In the genomic region with DNA sequence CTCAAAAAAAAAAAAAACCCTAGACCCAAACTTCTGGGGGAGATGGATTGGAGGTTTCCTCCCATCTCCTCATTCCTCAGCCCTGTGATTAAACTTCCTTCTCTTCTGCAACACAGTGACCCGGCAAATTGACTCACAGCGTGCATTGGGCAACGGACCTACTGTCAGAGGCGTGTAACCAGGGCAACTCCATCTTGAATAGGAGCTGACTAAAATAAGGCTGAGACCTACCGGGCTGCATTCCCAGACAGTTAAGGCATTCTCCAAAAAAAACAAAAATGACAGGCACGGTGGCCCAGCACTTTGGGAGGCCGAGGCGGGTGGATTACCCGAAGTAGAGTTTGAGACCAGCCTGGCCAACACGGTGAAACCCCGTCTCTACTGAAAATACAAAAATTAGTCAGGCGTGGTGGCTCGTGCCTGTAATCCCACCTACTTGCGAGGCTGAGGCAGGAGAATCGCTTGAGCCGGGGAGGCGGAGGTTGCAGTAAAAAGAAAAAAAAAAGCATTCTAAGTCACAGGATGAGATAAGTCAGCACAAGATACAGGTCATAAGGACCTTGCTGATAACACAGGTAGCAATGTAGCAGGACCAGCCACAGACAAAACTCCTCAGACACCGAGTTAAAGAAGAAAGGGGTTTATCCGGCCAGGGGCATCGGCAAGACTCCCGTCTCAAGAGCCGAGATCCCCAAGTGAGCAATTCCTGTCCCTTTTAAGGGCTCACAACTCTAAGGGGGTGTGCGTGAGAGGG, we compare ENCODE assay signal across 14 cellular contexts. TPM values are rescaled to one million over a fixed set of nuclear protein-coding genes. Genes with fewer than 3 reads are reported as not detected.
DNase-seq lines count a peak whose midpoint lies in the region; ATAC-seq, FAIRE-seq and TF ChIP-seq lines count a peak whose summit lies in the region.
"Had no signal": no experiment of that assay in that cellular context is flagged by ENCODE, and none has a peak within 500 bp of the region (broad histone marks: within the 10 kb centered on the region; RNA-seq: fewer than 3 reads in every experiment).

No MANE protein-coding gene starts in this region.

- no peaks in the 10 kb centered on the region for H3K9me3 ChIP-seq in K562 (replicated peaks; ENCODE audit: control insufficient read depth, insufficient read depth, low read depth, low read length)
- H3K9me3 ChIP-seq in naive thymus-derived CD4-positive, alpha-beta T cell (ENCODE audit: control insufficient read depth in 2 of 3, low read length in 3 of 3) = no peaks in the 10 kb centered on the region

- H3K4me3 Mint-ChIP-seq in naive thymus-derived CD4-positive, alpha-beta T cell = no peak overlapping the region
- H3K4me3 Mint-ChIP-seq: CD4-positive, alpha-beta memory T cell; stimulated activated naive CD8-positive, alpha-beta T cell treated with anti-CD3 and anti-CD28 coated beads, Interleukin-15, Interleukin-2, amounts not matched to agents 100 ng/mL and 50 ng/mL, for 24 hours; T-cell had no signal

- H3K27me3 Mint-ChIP-seq in naive thymus-derived CD4-positive, alpha-beta T cell = peaks cover under 1 to 7% (median 4%) of the 10 kb centered on the region in 5 donors

- in situ Hi-C loops in G401 (cut with HindIII; ENCODE audit: low sequenced_read_pairs) (no loop called here), K562 (cut with MboI) (no loop called here)

- no peak for TF ChIP-seq RAD21 in K562 (CRISPR knock-in tag; conservative IDR thresholded peaks at IDR 0.05 in 1 of 2, IDR thresholded peaks at IDR 0.05 in 1 of 2)

- H3K36me3 Mint-ChIP-seq in naive thymus-derived CD4-positive, alpha-beta T cell = no peaks in the 10 kb centered on the region
- H3K36me3 Mint-ChIP-seq: CD4-positive, alpha-beta memory T cell; T-cell had no signal

- peaks cover 0 to 5% (median 0%) of the 10 kb centered on the region in 11 donors for H3K9me3 Mint-ChIP-seq in naive thymus-derived CD4-positive, alpha-beta T cell
- H3K9me3 Mint-ChIP-seq: stimulated activated naive CD8-positive, alpha-beta T cell treated with anti-CD3 and anti-CD28 coated beads, Interleukin-15, Interleukin-2, amounts not matched to agents 100 ng/mL and 50 ng/mL, for 24 hours; T-cell had no signal

- peaks cover 8 to 9% of the 10 kb centered on the region in 2 experiments; a peak in 4 of 5 replicates for H3K4me1 ChIP-seq in K562 (replicated peaks in 1 of 2; ENCODE audit: control insufficient read depth in 2 of 2, insufficient read depth in 2 of 2, low read length in 2 of 2)
- no peaks in the 10 kb centered on the region for H3K4me1 ChIP-seq in naive thymus-derived CD4-positive, alpha-beta T cell (ENCODE audit: control insufficient read depth in 2 of 2, insufficient read depth in 2 of 2, low read length in 2 of 2)

- POLR2A ChIA-PET in K562 (lab: Yijun Ruan, JAX) = no interaction called here
- POLR2A ChIA-PET in naive thymus-derived CD4-positive, alpha-beta T cell (lab: Charles Lee) = no interaction called here

- H3K4me3 ChIP-seq in K562 = no peak overlapping the region
- no peak overlapping the region for H3K4me3 ChIP-seq in naive thymus-derived CD4-positive, alpha-beta T cell (ENCODE audit: low read length)

- ATAC-seq in K562 (peak; percentile 45; the same call in 2 of the 3 replicates), GM19351 (IDR thresholded peaks at IDR 0.05; ENCODE audit: unreplicated experiment) (no peak), GM21367 (IDR thresholded peaks at IDR 0.05; ENCODE audit: unreplicated experiment) (no peak)
- ATAC-seq in naive thymus-derived CD4-positive, alpha-beta T cell = peak; percentile 85
- ATAC-seq: T-cell had no signal

- no peak overlapping the region for H2AFZ ChIP-seq in K562 (ENCODE audit: low read depth, low read length)

- 8% methylated on average over 23 of the region's 23 CpGs for WGBS in K562 (ENCODE audit: insufficient coverage, low coverage, missing lambda C conversion rate)

- H3K9ac ChIP-seq in K562 (ENCODE audit: insufficient read depth in 1 of 2, low read depth in 2 of 2, low read length in 2 of 2) = no peak overlapping the region

- no peak overlapping the region for H3K27ac ChIP-seq in K562 (ENCODE audit: extremely low read depth, low read depth, low read length)
- no peak overlapping the region for H3K27ac ChIP-seq in naive thymus-derived CD4-positive, alpha-beta T cell (ENCODE audit: low read depth, low read length)

- TF ChIP-seq POLR2A in K562 (conservative IDR thresholded peaks at IDR 0.05) = no peak

- no peaks in the 10 kb centered on the region for H3K36me3 ChIP-seq in K562 (ENCODE audit: control insufficient read depth, insufficient read depth, low read length)
- no peaks in the 10 kb centered on the region for H3K36me3 ChIP-seq in naive thymus-derived CD4-positive, alpha-beta T cell (ENCODE audit: control insufficient read depth in 2 of 3, insufficient read depth in 3 of 3, low read length in 3 of 3)

- no TSS peak for BruUV-seq in K562 (replicated peaks; lab: Mats Ljungman, UMichigan)

- TF ChIP-seq EP300 in K562 (IDR thresholded peaks at IDR 0.05; ENCODE audit: low read length) = no peak

- H3K4me1 Mint-ChIP-seq in naive thymus-derived CD4-positive, alpha-beta T cell = no peaks in the 10 kb centered on the region
- H3K4me1 Mint-ChIP-seq: CD4-positive, alpha-beta memory T cell; T-cell had no signal

- no peak for TF ChIP-seq CTCF in K562 (IDR thresholded peaks at IDR 0.05 in 2 of 3, conservative IDR thresholded peaks at IDR 0.05 in 1 of 3; ENCODE audit: insufficient read depth in 2 of 3, low read depth in 1 of 3, low read length in 3 of 3)

- no peaks in the 10 kb centered on the region for H4K20me1 ChIP-seq in K562 (replicated peaks; ENCODE audit: control insufficient read depth, insufficient read depth, low read length)

- H3K27ac Mint-ChIP-seq in naive thymus-derived CD4-positive, alpha-beta T cell = no peak overlapping the region
- H3K27ac Mint-ChIP-seq: CD4-positive, alpha-beta memory T cell; stimulated activated naive CD8-positive, alpha-beta T cell treated with anti-CD3 and anti-CD28 coated beads, Interleukin-15, Interleukin-2, amounts not matched to agents 100 ng/mL and 50 ng/mL, for 24 hours; T-cell had no signal

- H3K9me1 ChIP-seq in K562 (ENCODE audit: control insufficient read depth, insufficient read depth, low read length) = no peaks in the 10 kb centered on the region

- peak; percentile 22 for DNase-seq in G401 (ENCODE audit: low spot score)
- peak; percentile 79 for DNase-seq in NOMO-1 treated with DMSO at 0.1 percent for 48 hours (lab: John Stamatoyannopoulos, UW; ENCODE audit: unreplicated experiment)
- DNase-seq in K562 (ENCODE audit: extremely low read depth in 1 of 4, low spot score in 3 of 4) = peak in 1 of 4 experiments; percentile 42
- DNase-seq in naive thymus-derived CD4-positive, alpha-beta T cell = no peak
- DNase-seq in SKM-1 treated with dmso at 0.1 percent for 144 hours (lab: John Stamatoyannopoulos, UW; ENCODE audit: unreplicated experiment) = no peak
- DNase-seq in NCI-H2196 (lab: John Stamatoyannopoulos, UW; ENCODE audit: unreplicated experiment) = no peak
- DNase-seq: CD4-positive, alpha-beta memory T cell; NCI-H345 had no signal

- no peaks in the 10 kb centered on the region for H3K79me2 ChIP-seq in K562 (ENCODE audit: control insufficient read depth, insufficient read depth, low read length)

- H3K4me2 ChIP-seq in K562 (ENCODE audit: insufficient read depth, low read length) = no peak overlapping the region

- CTCF ChIA-PET in K562 (lab: Yijun Ruan, JAX; ENCODE audit: low intra/inter-chr PET ratio) = no interaction called here
- CTCF ChIA-PET in naive thymus-derived CD4-positive, alpha-beta T cell (lab: Charles Lee) = no interaction called here

- intact Hi-C loops in K562 (cut with micrococcal nuclease) = no loop called here
- intact Hi-C loops in naive thymus-derived CD4-positive, alpha-beta T cell (cut with micrococcal nuclease) = no loop called here

- peaks cover 6 to 15% of the 10 kb centered on the region in 2 experiments; a peak in 3 of 5 replicates for H3K27me3 ChIP-seq in K562 (ENCODE audit: control insufficient read depth in 2 of 2, insufficient read depth in 2 of 2, low read length in 2 of 2)
- H3K27me3 ChIP-seq in naive thymus-derived CD4-positive, alpha-beta T cell (ENCODE audit: control insufficient read depth in 2 of 2, insufficient read depth in 2 of 2, low read length in 2 of 2) = no peaks in the 10 kb centered on the region

- no peak for FAIRE-seq in K562 (lab: Jason Lieb, UNC)
- FAIRE-seq: GM12891 had no signal

RNA-seq across cellular contexts. Expression of gene NLRP7, which starts 5.4 kb away (rescaled TPM):
- not detected in 2 replicates for total RNA-seq in G401 (2014; rRNA removed; shearing (Covaris generic))
- total RNA-seq in K562 (2011; cell fraction: chromatin; rRNA removed; ENCODE audit: low replicate concordance) = 1.5 TPM in 1 of 2 replicates, not detected in the other
- 1.3 TPM in 1 of 2 replicates, not detected in the other for total RNA-seq in K562 (2011; cell fraction: nucleolus; rRNA removed)
- total RNA-seq in K562 (2011; cell fraction: nucleoplasm; rRNA removed) = 1.9 TPM in 1 of 2 replicates, not detected in the other
- total RNA-seq in K562 (2014; rRNA removed) (0.20 TPM in 1 of 2 replicates, not detected in the other), K562 (2014; rRNA removed; fragmentation: Illumina TruSeq; extraction: Trizol) (0.22 TPM in 1 of 2 replicates, not detected in the other), K562 (2015; rRNA removed; fragmentation: Illumina TruSeq; extraction: Trizol) (not detected in 2 replicates), K562 (2021) (0.18 TPM in 1 of 2 replicates, not detected in the other)
- polyA plus RNA-seq in K562 (2011; rRNA removed) (0.13 and 0.19 TPM in 2 replicates), K562 (2014; fragmentation: Illumina TruSeq; extraction: Trizol) (0.03 and 0.12 TPM in 2 replicates), K562 (2014; fragmentation: Nextera tagmentation; extraction: Ambion mirVana) (under 1 TPM; 0.04 to 0.06 TPM), K562 (2014; rRNA removed) (not detected in 2 replicates)
- 0.07 TPM in 1 of 2 replicates, not detected in the other for polyA plus RNA-seq in K562 (2011; cell fraction: cytosol; rRNA removed)
- polyA plus RNA-seq in K562 (2011; cell fraction: nucleus; rRNA removed) = 0.16 and 0.18 TPM in 2 replicates
- polyA plus RNA-seq in K562 (2012) = 0.17 TPM in 1 of 2 replicates, not detected in the other
- polyA minus RNA-seq in K562 (2011; rRNA and poly(A)+ RNA removed) = 0.84 TPM in 1 of 2 replicates, not detected in the other
- not detected in 2 replicates for polyA minus RNA-seq in K562 (2011; cell fraction: cytosol; rRNA and poly(A)+ RNA removed)
- polyA minus RNA-seq in K562 (2011; cell fraction: nucleus; rRNA and poly(A)+ RNA removed) = not detected in 2 replicates
- not detected for total RNA-seq in naive thymus-derived CD4-positive, alpha-beta T cell
- not detected for polyA plus RNA-seq in naive thymus-derived CD4-positive, alpha-beta T cell
- total RNA-seq: CD4-positive, alpha-beta memory T cell; T-cell had no signal
- polyA plus RNA-seq: CD4-positive, alpha-beta memory T cell; esophagus had no signal

RNA-seq across cellular contexts. Expression of gene NLRP2, which starts 13.4 kb away (rescaled TPM):
- not detected in 2 replicates for total RNA-seq in G401 (2014; rRNA removed; shearing (Covaris generic))
- total RNA-seq in K562 (2011; cell fraction: chromatin; rRNA removed; ENCODE audit: low replicate concordance) = 112 and 159 TPM in 2 replicates
- 75.3 and 84.4 TPM in 2 replicates for total RNA-seq in K562 (2011; cell fraction: nucleolus; rRNA removed)
- total RNA-seq in K562 (2011; cell fraction: nucleoplasm; rRNA removed) = 69.2 and 82.2 TPM in 2 replicates
- total RNA-seq in K562 (2014; rRNA removed) = 21.6 and 22.2 TPM in 2 replicates
- 24.2 and 25.5 TPM in 2 replicates for total RNA-seq in K562 (2014; rRNA removed; fragmentation: Illumina TruSeq; extraction: Trizol)
- total RNA-seq in K562 (2015; rRNA removed; fragmentation: Illumina TruSeq; extraction: Trizol) = 17.3 and 18.5 TPM in 2 replicates
- 33.2 and 36.2 TPM in 2 replicates for total RNA-seq in K562 (2021)
- polyA plus RNA-seq in K562 (2011; rRNA removed) = 59.3 and 65.5 TPM in 2 replicates
- polyA plus RNA-seq in K562 (2011; cell fraction: cytosol; rRNA removed) = 28.5 and 40.0 TPM in 2 replicates
- 79.9 and 89.0 TPM in 2 replicates for polyA plus RNA-seq in K562 (2011; cell fraction: nucleus; rRNA removed)
- polyA plus RNA-seq in K562 (2012) = 19.8 and 24.8 TPM in 2 replicates
- polyA plus RNA-seq in K562 (2014; fragmentation: Illumina TruSeq; extraction: Trizol) = 25.1 and 28.1 TPM in 2 replicates
- 10 to 100 TPM; 10.1 to 11.9 TPM for polyA plus RNA-seq in K562 (2014; fragmentation: Nextera tagmentation; extraction: Ambion mirVana)
- polyA plus RNA-seq in K562 (2014; rRNA removed) = 25.0 and 29.9 TPM in 2 replicates
- polyA minus RNA-seq in K562 (2011; rRNA and poly(A)+ RNA removed) = 50.6 and 66.3 TPM in 2 replicates
- 22.9 and 31.5 TPM in 2 replicates for polyA minus RNA-seq in K562 (2011; cell fraction: cytosol; rRNA and poly(A)+ RNA removed)
- 22.8 and 38.0 TPM in 2 replicates for polyA minus RNA-seq in K562 (2011; cell fraction: nucleus; rRNA and poly(A)+ RNA removed)
- 10 to 100 TPM in 1 of 5 experiments, 1 to 10 TPM in 4; 3.7 to 18.6 (median 6.4) TPM for total RNA-seq in naive thymus-derived CD4-positive, alpha-beta T cell
- polyA plus RNA-seq in naive thymus-derived CD4-positive, alpha-beta T cell = 1 to 10 TPM; 2.2 to 5.5 TPM

RNA-seq across cellular contexts. Expression of gene NCR1, which starts 46.8 kb away (rescaled TPM):
- not detected in 2 replicates for total RNA-seq in G401 (2014; rRNA removed; shearing (Covaris generic))
- total RNA-seq in K562 (2011; cell fraction: chromatin; rRNA removed; ENCODE audit: low replicate concordance) = 3.4 and 5.6 TPM in 2 replicates
- total RNA-seq in K562 (2011; cell fraction: nucleolus; rRNA removed) = 3.0 and 5.2 TPM in 2 replicates
- 2.2 and 4.0 TPM in 2 replicates for total RNA-seq in K562 (2011; cell fraction: nucleoplasm; rRNA removed)
- total RNA-seq in K562 (2014; rRNA removed) (1.2 and 1.9 TPM in 2 replicates), K562 (2014; rRNA removed; fragmentation: Illumina TruSeq; extraction: Trizol) (0.70 and 1.4 TPM in 2 replicates), K562 (2015; rRNA removed; fragmentation: Illumina TruSeq; extraction: Trizol) (0.30 and 0.69 TPM in 2 replicates), K562 (2021) (0.92 and 1.5 TPM in 2 replicates)
- polyA plus RNA-seq in K562 (2011; rRNA removed) (3.1 TPM in 2 replicates), K562 (2014; fragmentation: Illumina TruSeq; extraction: Trizol) (1.2 and 2.1 TPM in 2 replicates), K562 (2014; fragmentation: Nextera tagmentation; extraction: Ambion mirVana) (under 1 TPM; 0.25 to 0.39 TPM), K562 (2014; rRNA removed) (0.84 and 0.88 TPM in 2 replicates)
- polyA plus RNA-seq in K562 (2011; cell fraction: cytosol; rRNA removed) = 3.9 and 4.3 TPM in 2 replicates
- 2.1 TPM in 2 replicates for polyA plus RNA-seq in K562 (2011; cell fraction: nucleus; rRNA removed)
- 0.90 and 0.91 TPM in 2 replicates for polyA plus RNA-seq in K562 (2012)
- 4.0 TPM in 2 replicates for polyA minus RNA-seq in K562 (2011; rRNA and poly(A)+ RNA removed)
- 2.6 and 3.0 TPM in 2 replicates for polyA minus RNA-seq in K562 (2011; cell fraction: cytosol; rRNA and poly(A)+ RNA removed)
- polyA minus RNA-seq in K562 (2011; cell fraction: nucleus; rRNA and poly(A)+ RNA removed) = 1.8 and 3.9 TPM in 2 replicates
- 10 to 100 TPM in 1 of 5 experiments, 1 to 10 TPM in 1, under 1 TPM in 2, not detected in 1; 0.65 to 22.1 (median 1.6) TPM for total RNA-seq in naive thymus-derived CD4-positive, alpha-beta T cell
- not detected for polyA plus RNA-seq in naive thymus-derived CD4-positive, alpha-beta T cell
- total RNA-seq: CD4-positive, alpha-beta memory T cell had no signal
- polyA plus RNA-seq: CD4-positive, alpha-beta memory T cell; esophagus had no signal

Comparison
In these comparisons a context has a peak if more than half of its experiments do, and no peak if none do; other contexts are left out.
1. DNase-seq: peak in G401 (single experiment) and NOMO-1 treated with DMSO at 0.1 percent for 48 hours (single experiment); none in naive thymus-derived CD4-positive, alpha-beta T cell (0 of 9), SKM-1 treated with dmso at 0.1 percent for 144 hours (single experiment) and NCI-H2196 (single experiment).
2. ATAC-seq: peak in K562 (single experiment) and naive thymus-derived CD4-positive, alpha-beta T cell (single experiment); none in GM19351 (single experiment) and GM21367 (single experiment).